In the genomic region with DNA sequence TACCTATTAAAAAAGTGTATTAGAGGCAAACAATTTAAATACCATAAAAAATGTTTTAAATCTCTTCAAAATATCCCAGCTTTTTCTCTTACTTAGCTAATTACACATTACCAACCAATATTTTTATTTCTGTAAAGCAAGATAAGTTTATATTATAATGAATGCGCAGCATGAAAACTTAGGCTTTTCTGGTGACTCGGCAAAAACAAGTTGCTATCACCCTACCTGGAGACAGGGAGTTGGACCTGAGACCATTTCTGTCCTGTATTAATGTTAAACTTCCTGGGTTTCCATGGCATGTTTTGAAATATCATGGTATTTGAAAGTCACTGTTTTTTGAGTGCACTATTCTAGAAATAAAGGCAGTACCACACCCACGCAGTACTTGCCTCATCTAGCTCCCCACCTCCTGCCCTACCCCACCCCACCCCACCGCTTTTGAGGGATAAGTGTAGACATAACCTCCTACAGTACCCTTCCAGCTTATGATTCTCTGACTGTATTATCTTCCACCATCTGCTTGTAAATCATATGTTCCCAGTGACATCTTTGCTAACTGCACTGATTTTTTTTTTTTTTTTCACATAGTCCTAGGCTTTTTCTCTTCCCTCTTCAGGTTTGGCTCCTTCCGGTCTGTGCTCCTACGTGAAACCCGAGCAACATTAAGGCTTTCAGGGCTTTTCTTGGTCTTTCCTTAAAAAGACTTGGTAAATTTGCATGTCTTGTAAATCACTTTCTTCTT, we compare ENCODE assay signal across 19 cellular contexts.
"Had no signal": no experiment of that assay in that cellular context is flagged by ENCODE, and none has a peak within 500 bp of the region (broad histone marks: within the 10 kb centered on the region; RNA-seq: fewer than 3 reads in every experiment).

No MANE protein-coding gene starts in this region.

- H3K4me3 Mint-ChIP-seq: activated CD4-positive, alpha-beta T cell treated with anti-CD3 and anti-CD28 coated beads, Interleukin-2, amount 10 ng/mL, durations not matched to agents 7 days and 5 days; activated naive CD4-positive, alpha-beta T cell treated with anti-CD3 and anti-CD28 coated beads, Interleukin-2, amount 10 ng/mL, durations not matched to agents 7 days and 5 days; activated T-cell treated with anti-CD3 and anti-CD28 coated beads, Interleukin-2, amount 50 U/mL, for 4 hours; natural killer cell treated with Interleukin-12 subunit alpha and Interleukin-12 subunit beta and Interleukin-15 and Interleukin-18, amount 100 ng/mL, for 72 hours; stimulated activated naive CD8-positive, alpha-beta T cell treated with anti-CD3 and anti-CD28 coated beads, Interleukin-15, Interleukin-2, amounts not matched to agents 100 ng/mL and 50 ng/mL, for 24 hours had no signal

- H3K9me3 ChIP-seq: breast epithelium, neutrophil, pancreas, vagina had no signal

- H3K36me3 Mint-ChIP-seq: natural killer cell treated with Interleukin-12 subunit alpha and Interleukin-12 subunit beta and Interleukin-15 and Interleukin-18, amount 100 ng/mL, for 72 hours had no signal

- DNase-seq: activated CD4-positive, alpha-beta T cell treated with anti-CD3 and anti-CD28 coated beads, Interleukin-2, amount 10 ng/mL, durations not matched to agents 7 days and 5 days; activated CD8-positive, alpha-beta memory T cell treated with anti-CD3 and anti-CD28 coated beads, Interleukin-2, amount 50 U/mL, for 4 hours; activated effector memory CD4-positive, alpha-beta T cell treated with Interleukin-2 at 50 U/mL for 16 hours; activated naive CD4-positive, alpha-beta T cell treated with anti-CD3 and anti-CD28 coated beads, Interleukin-2, amount 10 ng/mL, durations not matched to agents 7 days and 5 days; activated T-cell treated with anti-CD3 and anti-CD28 coated beads, Interleukin-2, amount 50 U/mL, for 4 hours; cerebellar nuclear complex; effector CD4-positive, alpha-beta T cell; hippocampal formation; left cardiac atrium; pancreas; T-helper 9 cell; trophoblast cell had no signal

- H3K9me3 Mint-ChIP-seq: activated CD4-positive, alpha-beta T cell treated with anti-CD3 and anti-CD28 coated beads, Interleukin-2, amount 10 ng/mL, durations not matched to agents 7 days and 5 days; activated naive CD4-positive, alpha-beta T cell treated with anti-CD3 and anti-CD28 coated beads, Interleukin-2, amount 10 ng/mL, durations not matched to agents 7 days and 5 days; activated T-cell treated with anti-CD3 and anti-CD28 coated beads, Interleukin-2, amount 50 U/mL, for 4 hours; natural killer cell treated with Interleukin-12 subunit alpha and Interleukin-12 subunit beta and Interleukin-15 and Interleukin-18, amount 100 ng/mL, for 72 hours; stimulated activated naive CD8-positive, alpha-beta T cell treated with anti-CD3 and anti-CD28 coated beads, Interleukin-15, Interleukin-2, amounts not matched to agents 100 ng/mL and 50 ng/mL, for 24 hours had no signal

- H3K27ac ChIP-seq: breast epithelium, neutrophil, pancreas had no signal

- FAIRE-seq: astrocyte, islet of Langerhans, pancreas had no signal

- H3K4me1 ChIP-seq: breast epithelium had no signal

- H3K27me3 ChIP-seq: breast epithelium, neutrophil, pancreas, vagina had no signal

- H3K27ac Mint-ChIP-seq: activated CD4-positive, alpha-beta T cell treated with anti-CD3 and anti-CD28 coated beads, Interleukin-2, amount 10 ng/mL, durations not matched to agents 7 days and 5 days; activated naive CD4-positive, alpha-beta T cell treated with anti-CD3 and anti-CD28 coated beads, Interleukin-2, amount 10 ng/mL, durations not matched to agents 7 days and 5 days; natural killer cell treated with Interleukin-12 subunit alpha and Interleukin-12 subunit beta and Interleukin-15 and Interleukin-18, amount 100 ng/mL, for 72 hours; stimulated activated naive CD8-positive, alpha-beta T cell treated with anti-CD3 and anti-CD28 coated beads, Interleukin-15, Interleukin-2, amounts not matched to agents 100 ng/mL and 50 ng/mL, for 24 hours had no signal

- H3K27me3 Mint-ChIP-seq: activated CD4-positive, alpha-beta T cell treated with anti-CD3 and anti-CD28 coated beads, Interleukin-2, amount 10 ng/mL, durations not matched to agents 7 days and 5 days; activated naive CD4-positive, alpha-beta T cell treated with anti-CD3 and anti-CD28 coated beads, Interleukin-2, amount 10 ng/mL, durations not matched to agents 7 days and 5 days; stimulated activated naive CD8-positive, alpha-beta T cell treated with anti-CD3 and anti-CD28 coated beads, Interleukin-15, Interleukin-2, amounts not matched to agents 100 ng/mL and 50 ng/mL, for 24 hours had no signal

- H3K36me3 ChIP-seq: breast epithelium, neutrophil, vagina had no signal

- H3K4me3 ChIP-seq: breast epithelium, pancreas, vagina had no signal
